ENCODE assay signal across 1 cellular context in the genomic region with DNA sequence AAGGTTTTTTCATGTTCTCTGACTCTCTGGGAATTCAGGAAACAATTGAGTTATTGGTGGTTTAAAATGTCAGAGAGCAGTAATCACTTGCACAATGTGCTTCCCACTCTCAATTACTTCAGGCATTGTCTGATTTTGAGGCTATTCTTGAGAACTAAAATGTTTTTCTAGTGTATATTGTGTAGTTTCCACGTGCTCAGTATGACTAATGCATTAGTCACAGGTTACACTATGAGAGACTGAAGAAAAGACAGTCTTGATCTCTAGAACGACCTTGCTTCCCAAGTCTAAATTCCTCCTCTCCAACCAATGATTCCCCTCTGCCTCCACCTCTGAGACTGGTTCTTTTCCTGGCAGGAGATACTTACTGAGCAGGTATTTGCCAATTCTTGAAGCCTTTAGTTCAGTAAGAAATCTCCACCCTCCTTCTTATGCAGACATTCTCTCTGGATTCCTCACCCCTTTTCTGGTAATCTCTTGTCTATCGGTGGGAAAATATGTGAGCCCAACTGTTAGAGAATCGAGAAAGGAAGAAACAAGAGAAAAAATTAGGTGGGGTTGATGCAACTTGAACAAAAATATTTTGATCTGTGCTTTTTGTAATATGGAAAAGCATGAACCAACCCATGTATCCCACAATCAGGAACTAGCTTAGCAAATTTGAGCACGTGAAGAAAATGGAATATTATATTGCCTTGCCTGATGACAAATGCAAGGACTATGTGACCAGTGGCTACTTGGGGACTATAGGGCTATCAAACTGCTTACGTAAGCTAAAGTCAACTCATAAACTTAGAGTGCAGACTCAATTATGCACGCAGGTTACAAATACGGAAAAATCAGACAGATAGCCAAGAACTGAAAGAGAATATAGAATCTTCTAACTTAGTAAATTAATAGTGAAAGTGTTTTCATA.
TF ChIP-seq lines count a peak whose summit lies in the region.

No MANE protein-coding gene starts in this region.

TF ChIP-seq in HepG2, 621 proteins besides CTCF, POLR2A, EP300 and RAD21 (continued from another document and continues in another):
- TF ChIP-seq ZNF383 (CRISPR knock-in tag; IDR thresholded peaks at IDR 0.05; ENCODE audit: borderline replicate concordance), result peak; percentile 47; the same call in 1 of the 2 replicates
- TF ChIP-seq, protein P1, sequence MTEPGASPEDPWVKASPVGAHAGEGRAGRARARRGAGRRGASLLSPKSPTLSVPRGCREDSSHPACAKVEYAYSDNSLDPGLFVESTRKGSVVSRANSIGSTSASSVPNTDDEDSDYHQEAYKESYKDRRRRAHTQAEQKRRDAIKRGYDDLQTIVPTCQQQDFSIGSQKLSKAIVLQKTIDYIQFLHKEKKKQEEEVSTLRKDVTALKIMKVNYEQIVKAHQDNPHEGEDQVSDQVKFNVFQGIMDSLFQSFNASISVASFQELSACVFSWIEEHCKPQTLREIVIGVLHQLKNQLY (CRISPR knock-in tag; IDR thresholded peaks at IDR 0.05), result peak; percentile 52; the same call in 1 of the 2 replicates
- TF ChIP-seq, protein P2, sequence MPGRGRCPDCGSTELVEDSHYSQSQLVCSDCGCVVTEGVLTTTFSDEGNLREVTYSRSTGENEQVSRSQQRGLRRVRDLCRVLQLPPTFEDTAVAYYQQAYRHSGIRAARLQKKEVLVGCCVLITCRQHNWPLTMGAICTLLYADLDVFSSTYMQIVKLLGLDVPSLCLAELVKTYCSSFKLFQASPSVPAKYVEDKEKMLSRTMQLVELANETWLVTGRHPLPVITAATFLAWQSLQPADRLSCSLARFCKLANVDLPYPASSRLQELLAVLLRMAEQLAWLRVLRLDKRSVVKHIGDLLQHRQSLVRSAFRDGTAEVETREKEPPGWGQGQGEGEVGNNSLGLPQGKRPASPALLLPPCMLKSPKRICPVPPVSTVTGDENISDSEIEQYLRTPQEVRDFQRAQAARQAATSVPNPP (CRISPR knock-in tag; IDR thresholded peaks at IDR 0.05), result no peak
- TF ChIP-seq ZNF878 (CRISPR knock-in tag; IDR thresholded peaks at IDR 0.05), result 0 out of 2 replicates have a peak, but pooled peaks have one; percentile 20
- no peak for TF ChIP-seq HDAC6 (IDR thresholded peaks at IDR 0.05; ENCODE audit: low read depth, low read length)
- TF ChIP-seq, protein P3, sequence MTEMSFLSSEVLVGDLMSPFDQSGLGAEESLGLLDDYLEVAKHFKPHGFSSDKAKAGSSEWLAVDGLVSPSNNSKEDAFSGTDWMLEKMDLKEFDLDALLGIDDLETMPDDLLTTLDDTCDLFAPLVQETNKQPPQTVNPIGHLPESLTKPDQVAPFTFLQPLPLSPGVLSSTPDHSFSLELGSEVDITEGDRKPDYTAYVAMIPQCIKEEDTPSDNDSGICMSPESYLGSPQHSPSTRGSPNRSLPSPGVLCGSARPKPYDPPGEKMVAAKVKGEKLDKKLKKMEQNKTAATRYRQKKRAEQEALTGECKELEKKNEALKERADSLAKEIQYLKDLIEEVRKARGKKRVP (CRISPR knock-in tag; IDR thresholded peaks at IDR 0.05), result no peak
- TF ChIP-seq, protein P4, sequence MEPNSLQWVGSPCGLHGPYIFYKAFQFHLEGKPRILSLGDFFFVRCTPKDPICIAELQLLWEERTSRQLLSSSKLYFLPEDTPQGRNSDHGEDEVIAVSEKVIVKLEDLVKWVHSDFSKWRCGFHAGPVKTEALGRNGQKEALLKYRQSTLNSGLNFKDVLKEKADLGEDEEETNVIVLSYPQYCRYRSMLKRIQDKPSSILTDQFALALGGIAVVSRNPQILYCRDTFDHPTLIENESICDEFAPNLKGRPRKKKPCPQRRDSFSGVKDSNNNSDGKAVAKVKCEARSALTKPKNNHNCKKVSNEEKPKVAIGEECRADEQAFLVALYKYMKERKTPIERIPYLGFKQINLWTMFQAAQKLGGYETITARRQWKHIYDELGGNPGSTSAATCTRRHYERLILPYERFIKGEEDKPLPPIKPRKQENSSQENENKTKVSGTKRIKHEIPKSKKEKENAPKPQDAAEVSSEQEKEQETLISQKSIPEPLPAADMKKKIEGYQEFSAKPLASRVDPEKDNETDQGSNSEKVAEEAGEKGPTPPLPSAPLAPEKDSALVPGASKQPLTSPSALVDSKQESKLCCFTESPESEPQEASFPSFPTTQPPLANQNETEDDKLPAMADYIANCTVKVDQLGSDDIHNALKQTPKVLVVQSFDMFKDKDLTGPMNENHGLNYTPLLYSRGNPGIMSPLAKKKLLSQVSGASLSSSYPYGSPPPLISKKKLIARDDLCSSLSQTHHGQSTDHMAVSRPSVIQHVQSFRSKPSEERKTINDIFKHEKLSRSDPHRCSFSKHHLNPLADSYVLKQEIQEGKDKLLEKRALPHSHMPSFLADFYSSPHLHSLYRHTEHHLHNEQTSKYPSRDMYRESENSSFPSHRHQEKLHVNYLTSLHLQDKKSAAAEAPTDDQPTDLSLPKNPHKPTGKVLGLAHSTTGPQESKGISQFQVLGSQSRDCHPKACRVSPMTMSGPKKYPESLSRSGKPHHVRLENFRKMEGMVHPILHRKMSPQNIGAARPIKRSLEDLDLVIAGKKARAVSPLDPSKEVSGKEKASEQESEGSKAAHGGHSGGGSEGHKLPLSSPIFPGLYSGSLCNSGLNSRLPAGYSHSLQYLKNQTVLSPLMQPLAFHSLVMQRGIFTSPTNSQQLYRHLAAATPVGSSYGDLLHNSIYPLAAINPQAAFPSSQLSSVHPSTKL (CRISPR knock-in tag; IDR thresholded peaks at IDR 0.05), result peak; percentile 77
- TF ChIP-seq, protein P5, sequence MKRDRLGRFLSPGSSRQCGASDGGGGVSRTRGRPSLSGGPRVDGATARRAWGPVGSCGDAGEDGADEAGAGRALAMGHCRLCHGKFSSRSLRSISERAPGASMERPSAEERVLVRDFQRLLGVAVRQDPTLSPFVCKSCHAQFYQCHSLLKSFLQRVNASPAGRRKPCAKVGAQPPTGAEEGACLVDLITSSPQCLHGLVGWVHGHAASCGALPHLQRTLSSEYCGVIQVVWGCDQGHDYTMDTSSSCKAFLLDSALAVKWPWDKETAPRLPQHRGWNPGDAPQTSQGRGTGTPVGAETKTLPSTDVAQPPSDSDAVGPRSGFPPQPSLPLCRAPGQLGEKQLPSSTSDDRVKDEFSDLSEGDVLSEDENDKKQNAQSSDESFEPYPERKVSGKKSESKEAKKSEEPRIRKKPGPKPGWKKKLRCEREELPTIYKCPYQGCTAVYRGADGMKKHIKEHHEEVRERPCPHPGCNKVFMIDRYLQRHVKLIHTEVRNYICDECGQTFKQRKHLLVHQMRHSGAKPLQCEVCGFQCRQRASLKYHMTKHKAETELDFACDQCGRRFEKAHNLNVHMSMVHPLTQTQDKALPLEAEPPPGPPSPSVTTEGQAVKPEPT (CRISPR knock-in tag; IDR thresholded peaks at IDR 0.05; ENCODE audit: low read depth), result no peak
- TF ChIP-seq, protein P6, sequence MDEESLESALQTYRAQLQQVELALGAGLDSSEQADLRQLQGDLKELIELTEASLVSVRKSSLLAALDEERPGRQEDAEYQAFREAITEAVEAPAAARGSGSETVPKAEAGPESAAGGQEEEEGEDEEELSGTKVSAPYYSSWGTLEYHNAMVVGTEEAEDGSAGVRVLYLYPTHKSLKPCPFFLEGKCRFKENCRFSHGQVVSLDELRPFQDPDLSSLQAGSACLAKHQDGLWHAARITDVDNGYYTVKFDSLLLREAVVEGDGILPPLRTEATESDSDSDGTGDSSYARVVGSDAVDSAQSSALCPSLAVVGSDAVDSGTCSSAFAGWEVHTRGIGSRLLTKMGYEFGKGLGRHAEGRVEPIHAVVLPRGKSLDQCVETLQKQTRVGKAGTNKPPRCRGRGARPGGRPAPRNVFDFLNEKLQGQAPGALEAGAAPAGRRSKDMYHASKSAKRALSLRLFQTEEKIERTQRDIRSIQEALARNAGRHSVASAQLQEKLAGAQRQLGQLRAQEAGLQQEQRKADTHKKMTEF (CRISPR knock-in tag; IDR thresholded peaks at IDR 0.05), result 0 out of 2 replicates have a peak, but pooled peaks have one; percentile 37
- TF ChIP-seq, protein P7, sequence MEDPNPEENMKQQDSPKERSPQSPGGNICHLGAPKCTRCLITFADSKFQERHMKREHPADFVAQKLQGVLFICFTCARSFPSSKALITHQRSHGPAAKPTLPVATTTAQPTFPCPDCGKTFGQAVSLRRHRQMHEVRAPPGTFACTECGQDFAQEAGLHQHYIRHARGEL (CRISPR knock-in tag; IDR thresholded peaks at IDR 0.05), result no peak
- 0 out of 2 replicates have a peak, but pooled peaks have one; percentile 38 for TF ChIP-seq ATF1 (CRISPR knock-in tag; IDR thresholded peaks at IDR 0.05)
- TF ChIP-seq, protein P8, sequence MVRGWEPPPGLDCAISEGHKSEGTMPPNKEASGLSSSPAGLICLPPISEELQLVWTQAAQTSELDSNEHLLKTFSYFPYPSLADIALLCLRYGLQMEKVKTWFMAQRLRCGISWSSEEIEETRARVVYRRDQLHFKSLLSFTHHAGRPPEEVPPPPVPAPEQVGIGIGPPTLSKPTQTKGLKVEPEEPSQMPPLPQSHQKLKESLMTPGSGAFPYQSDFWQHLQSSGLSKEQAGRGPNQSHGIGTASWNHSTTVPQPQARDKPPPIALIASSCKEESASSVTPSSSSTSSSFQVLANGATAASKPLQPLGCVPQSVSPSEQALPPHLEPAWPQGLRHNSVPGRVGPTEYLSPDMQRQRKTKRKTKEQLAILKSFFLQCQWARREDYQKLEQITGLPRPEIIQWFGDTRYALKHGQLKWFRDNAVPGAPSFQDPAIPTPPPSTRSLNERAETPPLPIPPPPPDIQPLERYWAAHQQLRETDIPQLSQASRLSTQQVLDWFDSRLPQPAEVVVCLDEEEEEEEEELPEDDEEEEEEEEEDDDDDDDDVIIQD (CRISPR knock-in tag; IDR thresholded peaks at IDR 0.05; ENCODE audit: low read depth), result peak; percentile 49; the same call in 1 of the 2 replicates
- TF ChIP-seq MAFK (conservative IDR thresholded peaks at IDR 0.05 in 1 of 2, IDR thresholded peaks at IDR 0.05 in 1 of 2; ENCODE audit: low read length in 2 of 2), result peak; percentile 40 to 51; a peak in 3 of 4 replicates
- TF ChIP-seq, protein P9, sequence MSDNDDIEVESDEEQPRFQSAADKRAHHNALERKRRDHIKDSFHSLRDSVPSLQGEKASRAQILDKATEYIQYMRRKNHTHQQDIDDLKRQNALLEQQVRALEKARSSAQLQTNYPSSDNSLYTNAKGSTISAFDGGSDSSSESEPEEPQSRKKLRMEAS (IDR thresholded peaks at IDR 0.05), result peak; percentile 63; the same call in 1 of the 2 replicates
- TF ChIP-seq GATAD2A (CRISPR knock-in tag; IDR thresholded peaks at IDR 0.05), result peak; percentile 58
- peak; percentile 45 for TF ChIP-seq SAP130 (CRISPR knock-in tag; IDR thresholded peaks at IDR 0.05; ENCODE audit: low read depth)
- TF ChIP-seq BHLHE40 (IDR thresholded peaks at IDR 0.05; ENCODE audit: low read length), result peak; percentile 54; the same call in 1 of the 2 replicates
- no peak for TF ChIP-seq ZNF713 (CRISPR knock-in tag; IDR thresholded peaks at IDR 0.05)
- TF ChIP-seq, protein P10, sequence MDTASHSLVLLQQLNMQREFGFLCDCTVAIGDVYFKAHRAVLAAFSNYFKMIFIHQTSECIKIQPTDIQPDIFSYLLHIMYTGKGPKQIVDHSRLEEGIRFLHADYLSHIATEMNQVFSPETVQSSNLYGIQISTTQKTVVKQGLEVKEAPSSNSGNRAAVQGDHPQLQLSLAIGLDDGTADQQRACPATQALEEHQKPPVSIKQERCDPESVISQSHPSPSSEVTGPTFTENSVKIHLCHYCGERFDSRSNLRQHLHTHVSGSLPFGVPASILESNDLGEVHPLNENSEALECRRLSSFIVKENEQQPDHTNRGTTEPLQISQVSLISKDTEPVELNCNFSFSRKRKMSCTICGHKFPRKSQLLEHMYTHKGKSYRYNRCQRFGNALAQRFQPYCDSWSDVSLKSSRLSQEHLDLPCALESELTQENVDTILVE (CRISPR knock-in tag; IDR thresholded peaks at IDR 0.05), result 0 out of 2 replicates have a peak, but pooled peaks have one; percentile 38
- TF ChIP-seq FOSL2 (CRISPR knock-in tag; IDR thresholded peaks at IDR 0.05), result peak; percentile 90
- no peak for TF ChIP-seq NFE2L1 (CRISPR knock-in tag; IDR thresholded peaks at IDR 0.05; ENCODE audit: borderline replicate concordance)
- TF ChIP-seq, protein P11, sequence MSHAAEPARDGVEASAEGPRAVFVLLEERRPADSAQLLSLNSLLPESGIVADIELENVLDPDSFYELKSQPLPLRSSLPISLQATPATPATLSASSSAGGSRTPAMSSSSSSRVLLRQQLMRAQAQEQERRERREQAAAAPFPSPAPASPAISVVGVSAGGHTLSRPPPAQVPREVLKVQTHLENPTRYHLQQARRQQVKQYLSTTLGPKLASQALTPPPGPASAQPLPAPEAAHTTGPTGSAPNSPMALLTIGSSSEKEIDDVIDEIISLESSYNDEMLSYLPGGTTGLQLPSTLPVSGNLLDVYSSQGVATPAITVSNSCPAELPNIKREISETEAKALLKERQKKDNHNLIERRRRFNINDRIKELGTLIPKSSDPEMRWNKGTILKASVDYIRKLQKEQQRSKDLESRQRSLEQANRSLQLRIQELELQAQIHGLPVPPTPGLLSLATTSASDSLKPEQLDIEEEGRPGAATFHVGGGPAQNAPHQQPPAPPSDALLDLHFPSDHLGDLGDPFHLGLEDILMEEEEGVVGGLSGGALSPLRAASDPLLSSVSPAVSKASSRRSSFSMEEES (CRISPR knock-in tag; IDR thresholded peaks at IDR 0.05), result peak; percentile 84
- no peak for TF ChIP-seq CREB1 (IDR thresholded peaks at IDR 0.05)
- peak; percentile 42; the same call in 1 of the 2 replicates for TF ChIP-seq CREB1 (CRISPR knock-in tag; IDR thresholded peaks at IDR 0.05)
- TF ChIP-seq ZNF143 (CRISPR knock-in tag; IDR thresholded peaks at IDR 0.05), result no peak
- TF ChIP-seq HMG20A (CRISPR knock-in tag; IDR thresholded peaks at IDR 0.05; ENCODE audit: borderline replicate concordance), result peak; percentile 45; the same call in 1 of the 2 replicates
- no peak for TF ChIP-seq SOX13 (IDR thresholded peaks at IDR 0.05)
- TF ChIP-seq SOX13 (CRISPR knock-in tag; conservative IDR thresholded peaks at IDR 0.05 in 1 of 2, IDR thresholded peaks at IDR 0.05 in 1 of 2), result peak in 1 of 2 experiments; percentile 82; a peak in 2 of 4 replicates
- TF ChIP-seq JUNB (CRISPR knock-in tag; IDR thresholded peaks at IDR 0.05; ENCODE audit: borderline replicate concordance), result peak; percentile 77; the same call in 1 of the 2 replicates
- TF ChIP-seq FOXA3 (CRISPR knock-in tag; IDR thresholded peaks at IDR 0.05), result peak; percentile 28; the same call in 1 of the 2 replicates
- TF ChIP-seq ASH2L (IDR thresholded peaks at IDR 0.05; ENCODE audit: insufficient read length, low read depth, low read length), result peak; percentile 34
- peak; percentile 28; the same call in 1 of the 2 replicates for TF ChIP-seq RBFOX2 (IDR thresholded peaks at IDR 0.05; ENCODE audit: low read depth, low read length)
- TF ChIP-seq, protein P12, sequence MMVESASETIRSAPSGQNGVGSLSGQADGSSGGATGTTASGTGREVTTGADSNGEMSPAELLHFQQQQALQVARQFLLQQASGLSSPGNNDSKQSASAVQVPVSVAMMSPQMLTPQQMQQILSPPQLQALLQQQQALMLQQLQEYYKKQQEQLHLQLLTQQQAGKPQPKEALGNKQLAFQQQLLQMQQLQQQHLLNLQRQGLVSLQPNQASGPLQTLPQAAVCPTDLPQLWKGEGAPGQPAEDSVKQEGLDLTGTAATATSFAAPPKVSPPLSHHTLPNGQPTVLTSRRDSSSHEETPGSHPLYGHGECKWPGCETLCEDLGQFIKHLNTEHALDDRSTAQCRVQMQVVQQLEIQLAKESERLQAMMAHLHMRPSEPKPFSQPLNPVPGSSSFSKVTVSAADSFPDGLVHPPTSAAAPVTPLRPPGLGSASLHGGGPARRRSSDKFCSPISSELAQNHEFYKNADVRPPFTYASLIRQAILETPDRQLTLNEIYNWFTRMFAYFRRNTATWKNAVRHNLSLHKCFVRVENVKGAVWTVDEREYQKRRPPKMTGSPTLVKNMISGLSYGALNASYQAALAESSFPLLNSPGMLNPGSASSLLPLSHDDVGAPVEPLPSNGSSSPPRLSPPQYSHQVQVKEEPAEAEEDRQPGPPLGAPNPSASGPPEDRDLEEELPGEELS (CRISPR knock-in tag; IDR thresholded peaks at IDR 0.05), result no peak
